In genomic region chr17:28741358-28742349, GRCh38 we compare ENCODE assay signal across 11 cellular contexts. TPM values are rescaled to one million over a fixed set of nuclear protein-coding genes. Genes with fewer than 3 reads are reported as not detected.
DNase-seq lines count a peak whose midpoint lies in the region; ATAC-seq and TF ChIP-seq lines count a peak whose summit lies in the region.
"Had no signal": no experiment of that assay in that cellular context is flagged by ENCODE, and none has a peak within 500 bp of the region (broad histone marks: within the 10 kb centered on the region; RNA-seq: fewer than 3 reads in every experiment).

No MANE protein-coding gene starts in this region.

- H3K27ac ChIP-seq in neural progenitor cell, result no peak overlapping the region

- H3K27me3 ChIP-seq in neural progenitor cell (no peaks in the 10 kb centered on the region), BE2C (no peaks in the 10 kb centered on the region)
- H3K27me3 ChIP-seq: suprapubic skin had no signal

- peaks cover 57% of the 10 kb centered on the region for H3K4me1 Mint-ChIP-seq in activated CD8-positive, alpha-beta T cell treated with anti-CD3 and anti-CD28 coated beads, Interleukin-2, amount 10 ng/mL, durations not matched to agents 7 days and 5 days (ENCODE audit: low read depth)
- H3K4me1 Mint-ChIP-seq in neural progenitor cell, result peaks cover 13% of the 10 kb centered on the region

- H3K4me2 ChIP-seq in neural progenitor cell, result no peak overlapping the region

- H3K36me3 ChIP-seq in neural progenitor cell, result no peaks in the 10 kb centered on the region
- 0 out of 2 replicates have a peak, but pooled peaks cover 3% of the 10 kb centered on the region for H3K36me3 ChIP-seq in BE2C
- H3K36me3 ChIP-seq: suprapubic skin had no signal

- H3K36me3 Mint-ChIP-seq in activated CD8-positive, alpha-beta T cell treated with anti-CD3 and anti-CD28 coated beads, Interleukin-2, amount 10 ng/mL, durations not matched to agents 7 days and 5 days (ENCODE audit: low read depth), result peaks cover 27% of the 10 kb centered on the region
- peaks cover 2% of the 10 kb centered on the region for H3K36me3 Mint-ChIP-seq in neural progenitor cell

- H3K27ac Mint-ChIP-seq in activated CD8-positive, alpha-beta T cell treated with anti-CD3 and anti-CD28 coated beads, Interleukin-2, amount 10 ng/mL, durations not matched to agents 7 days and 5 days, result peak overlapping the region; percentile 64
- no peak overlapping the region for H3K27ac Mint-ChIP-seq in neural progenitor cell

- no peak overlapping the region for H2AFZ ChIP-seq in neural progenitor cell (replicated peaks)

- CTCF ChIA-PET in activated CD8-positive, alpha-beta T cell treated with anti-CD3 and anti-CD28 coated beads, Interleukin-2, amount 10 ng/mL, durations not matched to agents 7 days and 5 days (lab: Charles Lee), result interaction anchor here (0.6 to 17.5 kb wide), 7 partner anchors 9 to 183 kb away, joined by 3 to 736 read pairs (median 4); partner anchors contain the start of genes NEK8, RPL23A and TLCD1

- H3F3A ChIP-seq in neural progenitor cell (ENCODE audit: low read depth), result peaks cover 38% of the 10 kb centered on the region

- H3K4me3 Mint-ChIP-seq in activated CD8-positive, alpha-beta T cell treated with anti-CD3 and anti-CD28 coated beads, Interleukin-2, amount 10 ng/mL, durations not matched to agents 7 days and 5 days, result no peak overlapping the region
- H3K4me3 Mint-ChIP-seq in neural progenitor cell, result peak overlapping the region; percentile 25

- H3K4me3 ChIP-seq in GM12865 (ENCODE audit: low read depth, low read length) (peak overlapping the region; percentile 41), neural progenitor cell (no peak overlapping the region), BE2C (ENCODE audit: low read depth, low read length) (no peak overlapping the region)
- H3K4me3 ChIP-seq: suprapubic skin had no signal

- peak; percentile 79 for DNase-seq in GM12865 (ENCODE audit: low read depth)
- peak; percentile 99 for DNase-seq in MV-4-11 (lab: John Stamatoyannopoulos, UW)
- no peak for DNase-seq in activated CD8-positive, alpha-beta T cell treated with anti-CD3 and anti-CD28 coated beads, Interleukin-2, amount 10 ng/mL, durations not matched to agents 7 days and 5 days
- DNase-seq in neural progenitor cell (ENCODE audit: low spot score), result no peak
- DNase-seq in BE2C, result no peak
- no peak for DNase-seq in 8988T
- DNase-seq in amniotic stem cell (lab: John Stamatoyannopoulos, UW), result no peak
- DNase-seq: activated CD4-positive, CD25-positive, alpha-beta regulatory T cell treated with anti-CD3 and anti-CD28 coated beads, Interleukin-2, amount 50 U/mL, for 72 hours had no signal

- no peaks in the 10 kb centered on the region for H3K27me3 Mint-ChIP-seq in activated CD8-positive, alpha-beta T cell treated with anti-CD3 and anti-CD28 coated beads, Interleukin-2, amount 10 ng/mL, durations not matched to agents 7 days and 5 days (ENCODE audit: low read depth)
- H3K27me3 Mint-ChIP-seq in neural progenitor cell (ENCODE audit: insufficient read depth, low read depth), result peaks cover 4% of the 10 kb centered on the region

- POLR2A ChIA-PET in activated CD8-positive, alpha-beta T cell treated with anti-CD3 and anti-CD28 coated beads, Interleukin-2, amount 10 ng/mL, durations not matched to agents 7 days and 5 days (lab: Charles Lee), result interaction anchor here (1.1 to 13.0 kb wide), 2 partner anchors 10 to 15 kb away, joined by 3 to 212 read pairs; partner anchors contain the start of genes NEK8 and TLCD1

- H4K20me1 ChIP-seq in neural progenitor cell (ENCODE audit: low read depth), result peaks cover 24% of the 10 kb centered on the region

- H3K4me1 ChIP-seq in neural progenitor cell, result peaks cover 12% of the 10 kb centered on the region
- peaks cover 6% of the 10 kb centered on the region for H3K4me1 ChIP-seq in BE2C

- H3K79me2 ChIP-seq in neural progenitor cell (ENCODE audit: low read depth), result peaks cover 28% of the 10 kb centered on the region

- no peaks in the 10 kb centered on the region for H3K9me3 ChIP-seq in neural progenitor cell (ENCODE audit: low read depth)
- no peaks in the 10 kb centered on the region for H3K9me3 ChIP-seq in BE2C
- H3K9me3 ChIP-seq: suprapubic skin had no signal

- peaks cover 3% of the 10 kb centered on the region for H3K9me3 Mint-ChIP-seq in activated CD8-positive, alpha-beta T cell treated with anti-CD3 and anti-CD28 coated beads, Interleukin-2, amount 10 ng/mL, durations not matched to agents 7 days and 5 days (ENCODE audit: insufficient read depth)
- peaks cover 2% of the 10 kb centered on the region for H3K9me3 Mint-ChIP-seq in neural progenitor cell

- H3K9ac ChIP-seq in neural progenitor cell, result no peak overlapping the region

- ATAC-seq in activated CD8-positive, alpha-beta T cell treated with anti-CD3 and anti-CD28 coated beads, Interleukin-2, amount 10 ng/mL, durations not matched to agents 7 days and 5 days, result no peak
- ATAC-seq in HG02588 (IDR thresholded peaks at IDR 0.05; ENCODE audit: unreplicated experiment), result no peak

- TF ChIP-seq CTCF in GM12865 (IDR thresholded peaks at IDR 0.05; ENCODE audit: insufficient read depth, low read depth, low read length, missing control alignments), result no peak
- TF ChIP-seq CTCF in neural progenitor cell (IDR thresholded peaks at IDR 0.05), result no peak
- TF ChIP-seq CTCF in BE2C (IDR thresholded peaks at IDR 0.05; ENCODE audit: low read depth, low read length), result no peak

RNA-seq across cellular contexts. Expression of gene TRAF4, which starts 2.2 kb away (rescaled TPM):
- total RNA-seq in activated CD8-positive, alpha-beta T cell treated with anti-CD3 and anti-CD28 coated beads, Interleukin-2, amount 10 ng/mL, durations not matched to agents 7 days and 5 days, result 10 to 100 TPM; 66.0 to 78.4 TPM
- 32.2 and 94.1 TPM in 2 replicates for total RNA-seq in neural progenitor cell (ENCODE audit: low replicate concordance)
- 209 TPM for polyA plus RNA-seq in BE2C (2012; ENCODE audit: insufficient read depth, insufficient read length, low read depth)

RNA-seq across cellular contexts. Expression of gene NEK8, which starts 13.1 kb away (rescaled TPM):
- 1 to 10 TPM; 4.8 to 5.0 TPM for total RNA-seq in activated CD8-positive, alpha-beta T cell treated with anti-CD3 and anti-CD28 coated beads, Interleukin-2, amount 10 ng/mL, durations not matched to agents 7 days and 5 days
- 3.7 and 9.2 TPM in 2 replicates for total RNA-seq in neural progenitor cell (ENCODE audit: low replicate concordance)
- 1.9 TPM for polyA plus RNA-seq in BE2C (2012; ENCODE audit: insufficient read depth, insufficient read length, low read depth)

RNA-seq across cellular contexts. Expression of gene TLCD1, which starts 15.6 kb away (rescaled TPM):
- total RNA-seq in activated CD8-positive, alpha-beta T cell treated with anti-CD3 and anti-CD28 coated beads, Interleukin-2, amount 10 ng/mL, durations not matched to agents 7 days and 5 days, result 1 to 10 TPM; 2.8 to 3.0 TPM
- total RNA-seq in neural progenitor cell (ENCODE audit: low replicate concordance), result 10.0 and 13.4 TPM in 2 replicates
- 2.0 TPM for polyA plus RNA-seq in BE2C (2012; ENCODE audit: insufficient read depth, insufficient read length, low read depth)
- total RNA-seq: mononuclear cell had no signal

RNA-seq across cellular contexts. Expression of gene RPL23A, which starts 21.9 kb away (rescaled TPM):
- total RNA-seq in activated CD8-positive, alpha-beta T cell treated with anti-CD3 and anti-CD28 coated beads, Interleukin-2, amount 10 ng/mL, durations not matched to agents 7 days and 5 days, result 1,000 to 10,000 TPM; 1,988 to 2,040 TPM
- total RNA-seq in neural progenitor cell (ENCODE audit: low replicate concordance), result 581 and 932 TPM in 2 replicates
- polyA plus RNA-seq in BE2C (2012; ENCODE audit: insufficient read depth, insufficient read length, low read depth), result 739 TPM

RNA-seq across cellular contexts. Expression of gene RAB34, which starts 24.0 kb away (rescaled TPM):
- 10 to 100 TPM in 1 of 2 experiments, 1 to 10 TPM in 1; 10.0 to 12.7 TPM for total RNA-seq in activated CD8-positive, alpha-beta T cell treated with anti-CD3 and anti-CD28 coated beads, Interleukin-2, amount 10 ng/mL, durations not matched to agents 7 days and 5 days
- total RNA-seq in neural progenitor cell (ENCODE audit: low replicate concordance), result 82.8 and 133 TPM in 2 replicates
- polyA plus RNA-seq in BE2C (2012; ENCODE audit: insufficient read depth, insufficient read length, low read depth), result not detected

Comparison
In these comparisons a context has a peak if more than half of its experiments do, and no peak if none do; other contexts are left out.
1. DNase-seq: peak in GM12865 (single experiment) and MV-4-11 (single experiment); none in activated CD8-positive, alpha-beta T cell treated with anti-CD3 and anti-CD28 coated beads, Interleukin-2, amount 10 ng/mL, durations not matched to agents 7 days and 5 days (single experiment), neural progenitor cell (single experiment), BE2C (single experiment), 8988T (single experiment) and amniotic stem cell (single experiment).